14 cellular contexts compared by ENCODE assay signal in genomic region chr10:49187044-49187484, GRCh38. TPM values are rescaled to one million over a fixed set of nuclear protein-coding genes. Genes with fewer than 3 reads are reported as not detected.
DNase-seq lines count a peak whose midpoint lies in the region; ATAC-seq and TF ChIP-seq lines count a peak whose summit lies in the region.
"Had no signal": no experiment of that assay in that cellular context is flagged by ENCODE, and none has a peak within 500 bp of the region (broad histone marks: within the 10 kb centered on the region; RNA-seq: fewer than 3 reads in every experiment).

No MANE protein-coding gene starts in this region.

- peaks cover 66% of the 10 kb centered on the region for H3K4me1 Mint-ChIP-seq in activated T-helper 1 cell treated with anti-CD3 and anti-CD28 coated beads, Interleukin-12 subunit alpha, Interleukin-12 subunit beta, Interleukin-2, Interleukin-4 antibody, amounts not matched to agents 30 ng/mL and 10 ng/mL and 1 ng/mL, durations not matched to agents 14 hours and 24 hours and 36 hours (ENCODE audit: low read depth)

- TF ChIP-seq CTCF in left lung (IDR thresholded peaks at IDR 0.05) = no peak
- TF ChIP-seq CTCF in thoracic aorta (IDR thresholded peaks at IDR 0.05) = no peak

- H3K36me3 ChIP-seq in left lung (no peaks in the 10 kb centered on the region), thoracic aorta (no peaks in the 10 kb centered on the region)

- no peaks in the 10 kb centered on the region for H3K9me3 Mint-ChIP-seq in activated T-helper 1 cell treated with anti-CD3 and anti-CD28 coated beads, Interleukin-12 subunit alpha, Interleukin-12 subunit beta, Interleukin-2, Interleukin-4 antibody, amounts not matched to agents 30 ng/mL and 10 ng/mL and 1 ng/mL, durations not matched to agents 14 hours and 24 hours and 36 hours
- H3K9me3 Mint-ChIP-seq: brain had no signal

- no peaks in the 10 kb centered on the region for H3K27me3 ChIP-seq in left lung
- no peaks in the 10 kb centered on the region for H3K27me3 ChIP-seq in thoracic aorta (replicated peaks; ENCODE audit: insufficient read depth)

- H3K4me3 ChIP-seq in left lung (peak overlapping the region in 1 of 2 donors; percentile 41), thoracic aorta (peak overlapping the region; percentile 37)

- peaks cover 16% of the 10 kb centered on the region for H3K27me3 Mint-ChIP-seq in activated T-helper 1 cell treated with anti-CD3 and anti-CD28 coated beads, Interleukin-12 subunit alpha, Interleukin-12 subunit beta, Interleukin-2, Interleukin-4 antibody, amounts not matched to agents 30 ng/mL and 10 ng/mL and 1 ng/mL, durations not matched to agents 14 hours and 24 hours and 36 hours (ENCODE audit: insufficient read depth)

- H3K36me3 Mint-ChIP-seq in activated T-helper 1 cell treated with anti-CD3 and anti-CD28 coated beads, Interleukin-12 subunit alpha, Interleukin-12 subunit beta, Interleukin-2, Interleukin-4 antibody, amounts not matched to agents 30 ng/mL and 10 ng/mL and 1 ng/mL, durations not matched to agents 14 hours and 24 hours and 36 hours (ENCODE audit: low read depth) = peaks cover 2% of the 10 kb centered on the region
- H3K36me3 Mint-ChIP-seq: brain had no signal

- intact Hi-C loops in activated T-helper 1 cell treated with anti-CD3 and anti-CD28 coated beads, Interleukin-12 subunit alpha, Interleukin-12 subunit beta, Interleukin-2, Interleukin-4 antibody, amounts not matched to agents 30 ng/mL and 10 ng/mL and 1 ng/mL, durations not matched to agents 14 hours and 24 hours and 36 hours (cut with micrococcal nuclease) = no loop called here
- intact Hi-C loops in left lung (cut with DNase I) = no loop called here

- H3K4me3 Mint-ChIP-seq in activated T-helper 1 cell treated with anti-CD3 and anti-CD28 coated beads, Interleukin-12 subunit alpha, Interleukin-12 subunit beta, Interleukin-2, Interleukin-4 antibody, amounts not matched to agents 30 ng/mL and 10 ng/mL and 1 ng/mL, durations not matched to agents 14 hours and 24 hours and 36 hours = peak overlapping the region; percentile 71
- H3K4me3 Mint-ChIP-seq: brain had no signal

- ATAC-seq in left lung (no peak), thoracic aorta (ENCODE audit: insufficient number of reproducible peaks, low FRiP score, low read depth) (no peak)

- peak; percentile 49 for DNase-seq in activated CD8-positive, alpha-beta memory T cell treated with anti-CD3 and anti-CD28 coated beads for 24 hours
- no peak for DNase-seq in activated CD8-positive, alpha-beta memory T cell treated with anti-CD3 and anti-CD28 coated beads, Interleukin-2, amount 50 U/mL, for 48 hours
- DNase-seq in activated T-helper 1 cell treated with anti-CD3 and anti-CD28 coated beads, Interleukin-12 subunit alpha, Interleukin-12 subunit beta, Interleukin-2, Interleukin-4 antibody, amounts not matched to agents 30 ng/mL and 10 ng/mL and 1 ng/mL, durations not matched to agents 14 hours and 24 hours and 36 hours (ENCODE audit: low spot score) = no peak
- DNase-seq in left lung (peak in 1 of 2 donors; percentile 44), thoracic aorta (ENCODE audit: low spot score) (no peak), SIG-M5 treated with dmso at 0.1 percent for 504 hours (lab: John Stamatoyannopoulos, UW; ENCODE audit: unreplicated experiment) (no peak), anterior cingulate cortex (lab: John Stamatoyannopoulos, UW) (no peak), NCI-H1417 treated with DMSO at 0.1 percent for 48 hours (lab: John Stamatoyannopoulos, UW) (no peak)
- DNase-seq: foreskin melanocyte; NCI-H2081 treated with DMSO at 0.1 percent for 48 hours; stimulated activated CD4-positive, alpha-beta T cell treated with anti-CD3 and anti-CD28 coated beads, Interleukin-15, amount 100 ng/mL, for 24 hours had no signal

- H3K4me1 ChIP-seq in left lung (peaks cover 0 to 91% of the 10 kb centered on the region in 2 donors), thoracic aorta (ENCODE audit: control insufficient read depth in 1 of 2, low read depth in 2 of 2) (peaks cover 9 to 18% of the 10 kb centered on the region in 2 donors)

- H3K27ac ChIP-seq in left lung = peak overlapping the region; percentile 74 to 83
- H3K27ac ChIP-seq in thoracic aorta = no peak overlapping the region

- no peak overlapping the region for H3K27ac Mint-ChIP-seq in activated T-helper 1 cell treated with anti-CD3 and anti-CD28 coated beads, Interleukin-12 subunit alpha, Interleukin-12 subunit beta, Interleukin-2, Interleukin-4 antibody, amounts not matched to agents 30 ng/mL and 10 ng/mL and 1 ng/mL, durations not matched to agents 14 hours and 24 hours and 36 hours
- H3K27ac Mint-ChIP-seq: brain had no signal

- no peaks in the 10 kb centered on the region for H3K9me3 ChIP-seq in left lung
- no peaks in the 10 kb centered on the region for H3K9me3 ChIP-seq in thoracic aorta

RNA-seq across cellular contexts. Expression of gene TMEM273, which starts 1.1 kb away (rescaled TPM):
- 16.2 and 16.7 TPM in 2 replicates for total RNA-seq in activated T-helper 1 cell treated with anti-CD3 and anti-CD28 coated beads, Interleukin-12 subunit alpha, Interleukin-12 subunit beta, Interleukin-2, Interleukin-4 antibody, amounts not matched to agents 30 ng/mL and 10 ng/mL and 1 ng/mL, durations not matched to agents 14 hours and 24 hours and 36 hours
- total RNA-seq in left lung (10 to 100 TPM; 19.4 to 46.9 TPM), thoracic aorta (10 to 100 TPM in 1 of 2 donors, 1 to 10 TPM in 1; 9.6 to 14.8 TPM)

RNA-seq across cellular contexts. Expression of gene FAM170B, which starts 53.2 kb away (rescaled TPM):
- not detected in 2 replicates for total RNA-seq in activated T-helper 1 cell treated with anti-CD3 and anti-CD28 coated beads, Interleukin-12 subunit alpha, Interleukin-12 subunit beta, Interleukin-2, Interleukin-4 antibody, amounts not matched to agents 30 ng/mL and 10 ng/mL and 1 ng/mL, durations not matched to agents 14 hours and 24 hours and 36 hours
- under 1 TPM in 1 of 2 donors, not detected in 1; 0.26 TPM for total RNA-seq in left lung
- not detected for total RNA-seq in thoracic aorta
- total RNA-seq: mononuclear cell, subcutaneous adipose tissue had no signal

Comparison
In these comparisons a context has a peak if more than half of its experiments do, and no peak if none do; other contexts are left out.
1. H3K27ac ChIP-seq: peak in left lung (2 of 2); none in thoracic aorta (0 of 2).